Comparison of ENCODE assay signal across 8 cellular contexts in the genomic region with DNA sequence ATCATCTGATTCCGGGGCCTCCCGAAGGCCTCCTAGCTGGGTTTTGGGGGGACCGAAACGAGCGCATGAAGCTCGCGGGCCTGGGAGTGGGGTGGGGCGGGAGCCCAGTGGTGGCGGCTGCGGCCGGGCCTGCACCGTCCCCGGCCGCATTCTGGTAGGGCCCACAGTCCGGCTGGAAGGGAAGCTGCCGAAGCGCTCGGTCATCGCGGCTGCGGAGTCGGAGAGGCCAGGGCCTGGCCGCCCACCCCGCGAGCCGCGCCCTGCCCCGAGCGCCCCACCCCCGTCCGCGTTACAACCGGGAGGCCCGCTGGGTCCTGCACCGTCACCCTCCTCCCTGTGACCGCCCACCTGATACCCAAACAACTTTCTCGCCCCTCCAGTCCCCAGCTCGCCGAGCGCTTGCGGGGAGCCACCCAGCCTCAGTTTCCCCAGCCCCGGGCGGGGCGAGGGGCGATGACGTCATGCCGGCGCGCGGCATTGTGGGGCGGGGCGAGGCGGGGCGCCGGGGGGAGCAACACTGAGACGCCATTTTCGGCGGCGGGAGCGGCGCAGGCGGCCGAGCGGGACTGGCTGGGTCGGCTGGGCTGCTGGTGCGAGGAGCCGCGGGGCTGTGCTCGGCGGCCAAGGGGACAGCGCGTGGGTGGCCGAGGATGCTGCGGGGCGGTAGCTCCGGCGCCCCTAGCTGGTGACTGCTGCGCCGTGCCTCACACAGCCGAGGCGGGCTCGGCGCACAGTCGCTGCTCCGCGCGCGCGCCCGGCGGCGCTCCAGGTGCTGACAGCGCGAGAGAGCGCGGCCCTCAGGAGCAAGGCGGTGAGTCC. TPM values are rescaled to one million over a fixed set of nuclear protein-coding genes. Genes with fewer than 3 reads are reported as not detected.
DNase-seq lines count a peak whose midpoint lies in the region; ATAC-seq, FAIRE-seq and TF ChIP-seq lines count a peak whose summit lies in the region.

Gene KLC1, plus strand, starts transcription at position 528 of the 819 bp plus-strand sequence. CDS start 25,354 bp downstream, outside the sequence.

- H3K27ac Mint-ChIP-seq in activated naive CD8-positive, alpha-beta T cell treated with anti-CD3 and anti-CD28 coated beads for 36 hours: peak within 1 kb of the TSS; percentile 89

- H3K27ac ChIP-seq in pancreas (peak within 1 kb of the TSS; percentile 93 to 95 (median 94)), thymus (ENCODE audit: low read depth) (peak within 1 kb of the TSS; percentile 92)

- TF ChIP-seq CTCF in D721Med (IDR thresholded peaks at IDR 0.05; ENCODE audit: insufficient read depth, missing control alignments): no peak
- TF ChIP-seq CTCF in pancreas (IDR thresholded peaks at IDR 0.05): no peak

- peak within 1 kb of the TSS; percentile 92 to 100 (median 98) for H3K4me3 ChIP-seq in pancreas
- peak within 1 kb of the TSS; percentile 93 for H3K4me3 ChIP-seq in thymus (ENCODE audit: low read length)

- FAIRE-seq in D721Med (lab: Jason Lieb, UNC) (no peak), pancreas (lab: Jason Lieb, UNC) (no peak)

- H3K4me1 Mint-ChIP-seq in activated naive CD8-positive, alpha-beta T cell treated with anti-CD3 and anti-CD28 coated beads for 36 hours: peaks cover 30% of the 10 kb centered on the region

- H3K9me3 Mint-ChIP-seq in activated naive CD8-positive, alpha-beta T cell treated with anti-CD3 and anti-CD28 coated beads for 36 hours: no peaks in the 10 kb centered on the region

- DNase-seq in D721Med (ENCODE audit: insufficient read length, low spot score) (peak; percentile 67), HuH-7.5 (ENCODE audit: low spot score) (peak; percentile 77), Right ventricle myocardium inferior (ENCODE audit: missing footprints) (peak; percentile 93), pancreas (peak; percentile 77 to 96 (median 85))
- peak; percentile 87 for DNase-seq in activated naive CD8-positive, alpha-beta T cell treated with anti-CD3 and anti-CD28 coated beads for 36 hours

- intact Hi-C loops in Right ventricle myocardium inferior (cut with DNase I): loop anchor here (5.0 kb wide), 1 partner anchor 52 kb away; no protein-coding TSS in a partner anchor
- intact Hi-C loops in pancreas (cut with DNase I): no loop called here

- H3K4me1 ChIP-seq in pancreas: peaks cover 0 to 8% (median 0%) of the 10 kb centered on the region in 3 donors
- peaks cover 25% of the 10 kb centered on the region for H3K4me1 ChIP-seq in thymus (ENCODE audit: control insufficient read depth, insufficient read depth, low read length)

- no peaks in the 10 kb centered on the region for H3K36me3 Mint-ChIP-seq in activated naive CD8-positive, alpha-beta T cell treated with anti-CD3 and anti-CD28 coated beads for 36 hours

- ATAC-seq in GM21381 (IDR thresholded peaks at IDR 0.05; ENCODE audit: unreplicated experiment) (peak; percentile 66), SK-N-SH treated with all-trans-retinoic acid at 6 μM for 48 hours (peak; percentile 70), Right ventricle myocardium inferior (peak; percentile 91), pancreas (peak; percentile 84 to 92 (median 91))

- no peaks in the 10 kb centered on the region for H3K27me3 ChIP-seq in pancreas
- H3K27me3 ChIP-seq in thymus (ENCODE audit: control insufficient read depth, insufficient read depth): peaks cover 6% of the 10 kb centered on the region

- H3K27me3 Mint-ChIP-seq in activated naive CD8-positive, alpha-beta T cell treated with anti-CD3 and anti-CD28 coated beads for 36 hours: peaks cover 5% of the 10 kb centered on the region

- H3K4me3 Mint-ChIP-seq in activated naive CD8-positive, alpha-beta T cell treated with anti-CD3 and anti-CD28 coated beads for 36 hours: peak within 1 kb of the TSS; percentile 86

- 0 to 1% methylated on average over 65 to 97 of the region's 97 CpGs for WGBS in pancreas, 2 donors
- under 1% methylated on average over 97 of the region's 97 CpGs for WGBS in thymus

- H3K36me3 ChIP-seq in pancreas (no peaks in the 10 kb centered on the region), thymus (ENCODE audit: control insufficient read depth, insufficient read depth) (peaks cover 3% of the 10 kb centered on the region)

- no peaks in the 10 kb centered on the region for H3K9me3 ChIP-seq in pancreas
- no peaks in the 10 kb centered on the region for H3K9me3 ChIP-seq in thymus (ENCODE audit: control insufficient read depth)

TF ChIP-seq in SK-N-SH treated with all-trans-retinoic acid at 6 μM for 48 hours, 23 proteins besides CTCF, POLR2A, EP300 and RAD21 (continues in another document):
- TF ChIP-seq ZFP30 (CRISPR knock-in tag; IDR thresholded peaks at IDR 0.05): peak; percentile 51; the same call in 1 of the 2 replicates
- no peak for TF ChIP-seq ZNF70 (CRISPR knock-in tag; IDR thresholded peaks at IDR 0.05)
- no peak for TF ChIP-seq TCF4 (CRISPR knock-in tag; IDR thresholded peaks at IDR 0.05; ENCODE audit: borderline replicate concordance)
- TF ChIP-seq POU6F1 (CRISPR knock-in tag; IDR thresholded peaks at IDR 0.05; ENCODE audit: borderline replicate concordance, low read depth): no peak
- no peak for TF ChIP-seq PATZ1 (CRISPR knock-in tag; IDR thresholded peaks at IDR 0.05; ENCODE audit: borderline replicate concordance)
- peak; percentile 37; the same call in 1 of the 2 replicates for TF ChIP-seq ARNTL (CRISPR knock-in tag; IDR thresholded peaks at IDR 0.05; ENCODE audit: borderline replicate concordance, low read depth)
- TF ChIP-seq CSRNP3 (CRISPR knock-in tag; IDR thresholded peaks at IDR 0.05): no peak
- no peak for TF ChIP-seq RARB (CRISPR knock-in tag; IDR thresholded peaks at IDR 0.05)
- no peak for TF ChIP-seq ZC3H10 (CRISPR knock-in tag; IDR thresholded peaks at IDR 0.05)
- TF ChIP-seq ESRRG (CRISPR knock-in tag; IDR thresholded peaks at IDR 0.05): no peak
- no peak for TF ChIP-seq CREB5 (CRISPR knock-in tag; IDR thresholded peaks at IDR 0.05; ENCODE audit: low read depth)
- no peak for TF ChIP-seq ISL1 (CRISPR knock-in tag; IDR thresholded peaks at IDR 0.05)
- no peak for TF ChIP-seq TOX (CRISPR knock-in tag; IDR thresholded peaks at IDR 0.05; ENCODE audit: borderline replicate concordance)
- no peak for TF ChIP-seq BACH2 (CRISPR knock-in tag; IDR thresholded peaks at IDR 0.05; ENCODE audit: borderline replicate concordance)
- no peak for TF ChIP-seq ZNF8 (CRISPR knock-in tag; IDR thresholded peaks at IDR 0.05)
- TF ChIP-seq GLIS3 (CRISPR knock-in tag; IDR thresholded peaks at IDR 0.05): 0 out of 2 replicates have a peak, but pooled peaks have one; percentile 60
- peak; percentile 67; the same call in 1 of the 2 replicates for TF ChIP-seq ZFP3 (CRISPR knock-in tag; IDR thresholded peaks at IDR 0.05)

RNA-seq across cellular contexts. Expression of gene KLC1, which starts in this region (rescaled TPM):
- total RNA-seq in activated naive CD8-positive, alpha-beta T cell treated with anti-CD3 and anti-CD28 coated beads for 36 hours: 10 to 100 TPM; 88.0 to 88.6 TPM
- total RNA-seq in Right ventricle myocardium inferior: 151 TPM
- total RNA-seq in pancreas: 10 to 100 TPM; 36.1 to 81.0 (median 49.1) TPM
- polyA plus RNA-seq in pancreas: 10 to 100 TPM; 79.6 to 91.0 TPM
- 121 TPM for polyA plus RNA-seq in thymus

Comparison
In these comparisons a context has a peak if more than half of its experiments do, and no peak if none do; other contexts are left out.
1. Peak in every context shown above with its lines: DNase-seq, ATAC-seq, H3K4me3 ChIP-seq and H3K27ac ChIP-seq.